ENCODE assay signal across 9 cellular contexts in the genomic region with DNA sequence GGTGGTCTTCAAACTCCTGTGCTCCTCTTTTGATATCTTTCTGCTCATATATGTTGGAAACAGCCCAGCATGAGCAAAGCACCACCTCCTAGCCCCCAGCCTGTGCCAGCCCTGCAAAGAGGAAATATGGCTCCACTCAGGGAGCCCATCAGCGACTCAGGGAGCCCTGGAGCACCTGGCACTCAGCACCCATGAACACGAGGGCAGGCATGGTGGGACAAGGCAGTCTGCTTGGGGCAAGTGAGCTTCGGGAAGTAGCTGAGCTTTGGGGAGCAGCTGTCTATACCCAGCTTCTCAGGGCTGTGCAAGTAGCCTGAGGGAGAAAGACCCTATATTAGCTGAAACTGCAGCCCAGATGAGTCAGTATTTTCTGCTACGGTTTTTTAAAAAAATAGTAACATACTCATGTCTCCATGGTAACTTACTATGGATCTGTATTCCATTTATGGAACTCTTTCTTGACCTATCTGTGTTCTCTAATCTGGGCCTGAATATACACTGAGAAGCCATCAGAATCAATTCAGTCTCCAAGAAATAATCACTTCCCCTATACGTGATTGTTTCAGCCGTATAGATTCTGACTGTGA. TPM values are rescaled to one million over a fixed set of nuclear protein-coding genes. Genes with fewer than 3 reads are reported as not detected.
DNase-seq lines count a peak whose midpoint lies in the region; ATAC-seq and TF ChIP-seq lines count a peak whose summit lies in the region.
"Had no signal": no experiment of that assay in that cellular context is flagged by ENCODE, and none has a peak within 500 bp of the region (broad histone marks: within the 10 kb centered on the region; RNA-seq: fewer than 3 reads in every experiment).

No MANE protein-coding gene starts in this region.

- CTCF ChIA-PET in CD4-positive, alpha-beta memory T cell (lab: Charles Lee; ENCODE audit: partially characterized antibody): interaction anchor here (1.0 to 2.1 kb wide), 4 partner anchors 28 to 38 kb away, joined by 3 to 9 read pairs (median 4); no protein-coding TSS in a partner anchor

- intact Hi-C loops in CD4-positive, alpha-beta memory T cell (cut with micrococcal nuclease): loop anchor here (2.0 kb wide), 1 partner anchor 69 kb away; no protein-coding TSS in a partner anchor
- intact Hi-C loops in dendritic cell treated with granulocyte-macrophage colony-stimulating factor and Interleukin-4, amounts not matched to agents 40 ng/mL and 50 ng/mL, for 4 days (cut with micrococcal nuclease): loop anchor here (10.0 kb wide), 1 partner anchor 299 kb away; no protein-coding TSS in a partner anchor

- H3K36me3 Mint-ChIP-seq in CD4-positive, alpha-beta memory T cell: no peaks in the 10 kb centered on the region
- peaks cover 26% of the 10 kb centered on the region for H3K36me3 Mint-ChIP-seq in dendritic cell treated with granulocyte-macrophage colony-stimulating factor and Interleukin-4, amounts not matched to agents 40 ng/mL and 50 ng/mL, for 4 days (ENCODE audit: low read depth)
- no peaks in the 10 kb centered on the region for H3K36me3 Mint-ChIP-seq in nephron progenitor cell (ENCODE audit: low read depth)

- H4K20me1 ChIP-seq in OCI-LY1 (ENCODE audit: insufficient read depth, low read length): no peaks in the 10 kb centered on the region

- H3F3A ChIP-seq in OCI-LY1 (ENCODE audit: insufficient read depth, low read length): no peaks in the 10 kb centered on the region

- H3K4me1 ChIP-seq in CD4-positive, alpha-beta memory T cell (ENCODE audit: insufficient read depth, low read length): peaks cover 32% of the 10 kb centered on the region
- H3K4me1 ChIP-seq in OCI-LY1 (ENCODE audit: insufficient read depth, low read length, severe bottlenecking): peaks cover 14% of the 10 kb centered on the region

- peak overlapping the region; percentile 72; the same call in 1 of the 2 replicates for H3K4me2 ChIP-seq in OCI-LY1 (ENCODE audit: low read length)

- peaks cover 16% of the 10 kb centered on the region for H3K79me2 ChIP-seq in OCI-LY1 (ENCODE audit: insufficient read depth, low read length)

- no peaks in the 10 kb centered on the region for H3K9me3 Mint-ChIP-seq in CD4-positive, alpha-beta memory T cell
- H3K9me3 Mint-ChIP-seq in dendritic cell treated with granulocyte-macrophage colony-stimulating factor and Interleukin-4, amounts not matched to agents 40 ng/mL and 50 ng/mL, for 4 days: no peaks in the 10 kb centered on the region
- H3K9me3 Mint-ChIP-seq in nephron progenitor cell: no peaks in the 10 kb centered on the region
- H3K9me3 Mint-ChIP-seq: activated naive CD4-positive, alpha-beta T cell treated with anti-CD3 and anti-CD28 coated beads, Interleukin-2, amount 50 U/mL, for 72 hours had no signal

- TF ChIP-seq CTCF in OCI-LY1 (IDR thresholded peaks at IDR 0.05; ENCODE audit: low read length) (no peak), nephron progenitor cell (IDR thresholded peaks at IDR 0.05) (no peak)

- no peaks in the 10 kb centered on the region for H3K27me3 ChIP-seq in CD4-positive, alpha-beta memory T cell (ENCODE audit: insufficient read depth, low read length)
- H3K27me3 ChIP-seq in OCI-LY1 (ENCODE audit: insufficient read depth, low read length): no peaks in the 10 kb centered on the region

- H3K9me3 ChIP-seq in CD4-positive, alpha-beta memory T cell (ENCODE audit: control insufficient read depth in 1 of 2, low read length in 2 of 2): no peaks in the 10 kb centered on the region
- no peaks in the 10 kb centered on the region for H3K9me3 ChIP-seq in OCI-LY1 (ENCODE audit: low read length)

- H3K27ac ChIP-seq in CD4-positive, alpha-beta memory T cell (ENCODE audit: low read depth, low read length): no peak overlapping the region
- no peak overlapping the region for H3K27ac ChIP-seq in OCI-LY1 (ENCODE audit: low read depth, low read length, poor library complexity, severe bottlenecking)

- H3K27ac Mint-ChIP-seq in CD4-positive, alpha-beta memory T cell: peak overlapping the region in 2 of 7 donors; percentile 79 to 83
- no peak overlapping the region for H3K27ac Mint-ChIP-seq in dendritic cell treated with granulocyte-macrophage colony-stimulating factor and Interleukin-4, amounts not matched to agents 40 ng/mL and 50 ng/mL, for 4 days
- no peak overlapping the region for H3K27ac Mint-ChIP-seq in nephron progenitor cell

- DNase-seq in CD4-positive, alpha-beta memory T cell: no peak
- DNase-seq in nephron progenitor cell: no peak
- DNase-seq in occipital lobe (lab: John Stamatoyannopoulos, UW): no peak
- no peak for DNase-seq in stimulated activated naive CD4-positive, alpha-beta T cell (lab: John Stamatoyannopoulos, UW)
- no peak for DNase-seq in activated gamma-delta T cell treated with Interleukin-2 at 50 U/mL for 16 hours

- H3K9me2 ChIP-seq in OCI-LY1 (ENCODE audit: low read depth, low read length): no peaks in the 10 kb centered on the region

- no peak for ATAC-seq in GM19035 (IDR thresholded peaks at IDR 0.05; ENCODE audit: unreplicated experiment)

- POLR2A ChIA-PET in CD4-positive, alpha-beta memory T cell (lab: Charles Lee; ENCODE audit: partially characterized antibody): interaction anchor here (0.8 to 1.1 kb wide), 2 partner anchors 34 to 36 kb away, joined by 3 to 9 read pairs; no protein-coding TSS in a partner anchor

- no peaks in the 10 kb centered on the region for H3K27me3 Mint-ChIP-seq in CD4-positive, alpha-beta memory T cell
- peaks cover 29% of the 10 kb centered on the region for H3K27me3 Mint-ChIP-seq in dendritic cell treated with granulocyte-macrophage colony-stimulating factor and Interleukin-4, amounts not matched to agents 40 ng/mL and 50 ng/mL, for 4 days
- peaks cover 5% of the 10 kb centered on the region for H3K27me3 Mint-ChIP-seq in nephron progenitor cell (ENCODE audit: low read depth, poor library complexity)

- H3K4me3 ChIP-seq in CD4-positive, alpha-beta memory T cell (ENCODE audit: low read length in 2 of 2): peak overlapping the region in 1 of 2 donors; percentile 62
- H3K4me3 ChIP-seq in OCI-LY1 (ENCODE audit: low read depth, low read length, poor library complexity, severe bottlenecking): no peak overlapping the region

- H2AFZ ChIP-seq in OCI-LY1 (ENCODE audit: low read length): no peak overlapping the region

- no peaks in the 10 kb centered on the region for H3K36me3 ChIP-seq in CD4-positive, alpha-beta memory T cell (ENCODE audit: insufficient read depth, low read length)
- peaks cover 4% of the 10 kb centered on the region for H3K36me3 ChIP-seq in OCI-LY1 (ENCODE audit: insufficient read depth, low read length)

- peaks cover 23 to 35% (median 26%) of the 10 kb centered on the region in 4 donors for H3K4me1 Mint-ChIP-seq in CD4-positive, alpha-beta memory T cell
- H3K4me1 Mint-ChIP-seq in dendritic cell treated with granulocyte-macrophage colony-stimulating factor and Interleukin-4, amounts not matched to agents 40 ng/mL and 50 ng/mL, for 4 days (ENCODE audit: low read depth): peaks cover 22% of the 10 kb centered on the region
- H3K4me1 Mint-ChIP-seq in nephron progenitor cell: peaks cover 47% of the 10 kb centered on the region

- no peak overlapping the region for H3K9ac ChIP-seq in OCI-LY1 (ENCODE audit: low read length)

- peak overlapping the region; percentile 81 to 93 (median 86) for H3K4me3 Mint-ChIP-seq in CD4-positive, alpha-beta memory T cell
- H3K4me3 Mint-ChIP-seq in dendritic cell treated with granulocyte-macrophage colony-stimulating factor and Interleukin-4, amounts not matched to agents 40 ng/mL and 50 ng/mL, for 4 days: peak overlapping the region; percentile 90
- peak overlapping the region; percentile 77 for H3K4me3 Mint-ChIP-seq in nephron progenitor cell

RNA-seq across cellular contexts. Expression of gene ETS2, which starts 1.6 kb away (rescaled TPM):
- total RNA-seq in CD4-positive, alpha-beta memory T cell: 10 to 100 TPM; 14.6 to 15.2 TPM
- 1 to 10 TPM; 3.0 to 8.6 TPM for polyA plus RNA-seq in CD4-positive, alpha-beta memory T cell
- total RNA-seq in occipital lobe: 9.8 TPM
